In the genomic region with DNA sequence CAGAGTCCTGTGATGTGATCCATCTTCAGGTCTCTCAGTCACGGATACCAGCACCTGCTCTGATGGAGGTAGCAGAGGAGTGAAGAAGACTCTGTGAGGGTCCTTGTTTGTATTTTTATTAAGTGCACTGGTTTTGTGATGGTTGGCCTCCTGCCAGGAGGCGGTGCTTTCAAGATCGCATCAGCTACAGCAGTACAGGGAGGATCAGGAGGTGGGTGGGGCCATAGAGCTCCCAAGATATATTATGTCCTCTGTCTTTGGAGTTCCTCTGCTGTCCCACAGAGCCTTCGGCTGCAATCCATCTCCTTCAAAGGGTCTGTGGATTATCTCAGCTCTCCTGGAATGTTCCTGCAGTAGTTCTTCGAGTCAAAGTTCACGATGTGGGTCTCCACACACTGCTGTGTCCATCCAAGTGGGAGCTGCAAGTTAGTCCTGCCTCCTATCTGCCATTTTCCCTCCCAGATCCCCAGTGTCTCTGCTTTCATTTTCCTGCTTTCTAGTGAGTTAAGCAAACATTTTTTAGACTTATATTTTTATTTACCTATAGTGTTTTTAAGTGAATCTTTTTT, we compare ENCODE assay signal across 15 cellular contexts.
"Had no signal": no experiment of that assay in that cellular context is flagged by ENCODE, and none has a peak within 500 bp of the region (broad histone marks: within the 10 kb centered on the region; RNA-seq: fewer than 3 reads in every experiment).

No MANE protein-coding gene starts in this region.

- DNase-seq: activated CD4-positive, alpha-beta T cell treated with anti-CD3 and anti-CD28 coated beads for 1 hour; activated effector memory CD4-positive, alpha-beta T cell treated with anti-CD3 and anti-CD28 coated beads, Interleukin-2, amount 50 U/mL, for 16 hours; activated naive CD4-positive, alpha-beta T cell treated with anti-CD3 and anti-CD28 coated beads, Interleukin-2, amount 50 U/mL, for 16 hours; activated T-cell treated with anti-CD3 and anti-CD28 coated beads, Interleukin-2, amount 50 U/mL, for 72 hours; aorta; effector CD4-positive, alpha-beta T cell; left colon; lower lobe of right lung; occipital lobe; posterior cingulate gyrus; spleen; stimulated activated CD4-positive, alpha-beta T cell treated with anti-CD3 and anti-CD28 coated beads, Interleukin-4, amount 100 ng/mL, for 4 hours; upper lobe of left lung had no signal

- H3K4me3 ChIP-seq: esophagus muscularis mucosa, lower lobe of right lung, spleen, thoracic aorta, upper lobe of left lung had no signal
